ENCODE assay signal across 15 cellular contexts in the genomic region with DNA sequence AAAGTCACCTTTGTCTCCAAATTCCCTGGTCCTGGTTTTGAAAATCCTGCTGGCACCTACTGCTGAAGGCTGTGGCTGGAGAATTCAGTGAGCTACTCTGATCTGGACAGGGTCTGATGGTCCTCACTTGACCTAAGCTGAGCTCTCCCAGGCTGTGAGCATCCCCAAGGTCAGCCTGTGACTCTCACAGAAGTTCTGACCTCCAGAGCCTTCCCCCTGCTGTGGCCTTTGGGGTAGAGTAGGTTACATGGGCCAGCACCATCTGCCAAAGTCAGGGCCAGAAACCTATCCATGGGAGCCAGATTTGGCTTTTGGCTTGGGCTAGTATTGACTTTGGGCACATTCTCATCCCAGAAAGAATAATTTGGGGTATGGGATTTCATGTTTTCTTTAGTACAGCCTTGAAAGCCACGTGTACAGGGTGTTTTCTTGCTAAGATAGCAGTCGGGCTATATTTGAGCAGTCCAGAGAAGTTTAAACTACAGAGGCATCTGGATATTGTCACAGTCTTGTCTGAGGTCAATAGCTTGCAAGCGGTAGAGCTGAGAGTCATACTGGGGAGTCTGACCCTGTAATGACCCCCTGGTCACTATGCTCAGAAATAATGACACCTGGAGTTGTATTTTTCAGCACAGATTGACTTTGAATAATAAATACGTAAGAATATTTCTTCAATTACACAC. TPM values are rescaled to one million over a fixed set of nuclear protein-coding genes. Genes with fewer than 3 reads are reported as not detected.
DNase-seq lines count a peak whose midpoint lies in the region; ATAC-seq and TF ChIP-seq lines count a peak whose summit lies in the region.
"Had no signal": no experiment of that assay in that cellular context is flagged by ENCODE, and none has a peak within 500 bp of the region (broad histone marks: within the 10 kb centered on the region; RNA-seq: fewer than 3 reads in every experiment).

No MANE protein-coding gene starts in this region.

- H3K9me3 Mint-ChIP-seq in endothelial cell (ENCODE audit: unreplicated experiment): no peaks in the 10 kb centered on the region

- H3K4me3 Mint-ChIP-seq in endothelial cell (ENCODE audit: unreplicated experiment): no peak overlapping the region

- H3K27me3 ChIP-seq in SU-DHL-6 (ENCODE audit: low read length) (no peaks in the 10 kb centered on the region), iPS-18a (ENCODE audit: control insufficient read depth, insufficient read depth, low read length) (peaks cover 85% of the 10 kb centered on the region), spleen (replicated peaks in 1 of 7) (no peaks in the 10 kb centered on the region)

- TF ChIP-seq CTCF in SU-DHL-6 (IDR thresholded peaks at IDR 0.05; ENCODE audit: insufficient read depth, low read length, poor library complexity, severe bottlenecking) (no peak), spleen (IDR thresholded peaks at IDR 0.05 in 8 of 11, conservative IDR thresholded peaks at IDR 0.05 in 3 of 11) (no peak), endothelial cell (IDR thresholded peaks at IDR 0.05; ENCODE audit: unreplicated experiment) (no peak)

- no peak overlapping the region for H3K27ac Mint-ChIP-seq in endothelial cell (ENCODE audit: unreplicated experiment)

- H3K79me2 ChIP-seq in SU-DHL-6 (ENCODE audit: insufficient read depth, low read length): no peaks in the 10 kb centered on the region

- H4K20me1 ChIP-seq in SU-DHL-6 (ENCODE audit: low read depth, low read length): no peaks in the 10 kb centered on the region

- H3K9me2 ChIP-seq in SU-DHL-6 (replicated peaks; ENCODE audit: insufficient read depth, low read length): no peaks in the 10 kb centered on the region

- peak overlapping the region; percentile 80 for H3K27ac ChIP-seq in SU-DHL-6 (ENCODE audit: low read depth, low read length)
- no peak overlapping the region for H3K27ac ChIP-seq in iPS-18a (ENCODE audit: low read length)
- H3K27ac ChIP-seq in spleen: peak overlapping the region; percentile 42 to 92 (median 84)
- H3K27ac ChIP-seq: epithelial cell of prostate, WERI-Rb-1 had no signal

- H3F3A ChIP-seq in SU-DHL-6 (ENCODE audit: insufficient read depth): peaks cover 28% of the 10 kb centered on the region

- peaks cover 7% of the 10 kb centered on the region for H3K27me3 Mint-ChIP-seq in endothelial cell (ENCODE audit: unreplicated experiment)

- H3K4me2 ChIP-seq in SU-DHL-6 (ENCODE audit: low read depth, low read length, poor library complexity, severe bottlenecking): peak overlapping the region; percentile 41

- H2AFZ ChIP-seq in SU-DHL-6 (ENCODE audit: low read depth, low read length, severe bottlenecking): no peak overlapping the region

- DNase-seq in spleen: no peak
- no peak for DNase-seq in amygdala (lab: John Stamatoyannopoulos, UW)
- DNase-seq in endothelial cell (ENCODE audit: low spot score): no peak
- no peak for DNase-seq in NCI-H2029 treated with DMSO at 0.1 percent for 48 hours (lab: John Stamatoyannopoulos, UW)
- no peak for DNase-seq in H4 (ENCODE audit: low spot score)
- DNase-seq: activated effector memory CD4-positive, alpha-beta T cell treated with anti-CD3 and anti-CD28 coated beads, Interleukin-2, amount 50 U/mL, for 16 hours; DMS153; NCI-H1694; retina; WERI-Rb-1 had no signal

- peak; percentile 7 for ATAC-seq in GM21423 (IDR thresholded peaks at IDR 0.05; ENCODE audit: unreplicated experiment)

- intact Hi-C loops in spleen (cut with DNase I; ENCODE audit: low total_unique reads): no loop called here

- no peak overlapping the region for H3K4me3 ChIP-seq in SU-DHL-6 (ENCODE audit: insufficient read depth, low read length, poor library complexity, severe bottlenecking)
- peak overlapping the region; percentile 2 for H3K4me3 ChIP-seq in iPS-18a (ENCODE audit: low read length)
- peak overlapping the region in 1 of 8 donors; percentile 32 for H3K4me3 ChIP-seq in spleen

- H3K9ac ChIP-seq in SU-DHL-6 (ENCODE audit: low read length) (peak overlapping the region; percentile 29), iPS-18a (ENCODE audit: low read length) (no peak overlapping the region)

- WGBS in spleen, 5 donors: 64 to 80% (median 68%) methylated on average over 4 of the region's 4 CpGs

- H3K4me1 ChIP-seq in iPS-18a (ENCODE audit: control insufficient read depth, low read depth, low read length) (peaks cover 5% of the 10 kb centered on the region), spleen (peaks cover 16 to 100% (median 86%) of the 10 kb centered on the region in 6 donors)

- no peaks in the 10 kb centered on the region for H3K9me3 ChIP-seq in SU-DHL-6 (ENCODE audit: insufficient read depth, low read length)
- no peaks in the 10 kb centered on the region for H3K9me3 ChIP-seq in iPS-18a (ENCODE audit: control insufficient read depth, low read depth, low read length)
- H3K9me3 ChIP-seq in spleen: no peaks in the 10 kb centered on the region

- H3K4me1 Mint-ChIP-seq in endothelial cell (ENCODE audit: unreplicated experiment): peaks cover 15% of the 10 kb centered on the region

- H3K36me3 Mint-ChIP-seq in endothelial cell (ENCODE audit: low read depth, unreplicated experiment): peaks cover 12% of the 10 kb centered on the region

- H3K36me3 ChIP-seq in SU-DHL-6 (ENCODE audit: low read length) (no peaks in the 10 kb centered on the region), iPS-18a (ENCODE audit: control insufficient read depth, low read depth, low read length) (no peaks in the 10 kb centered on the region), spleen (peaks cover 0 to 26% (median 10%) of the 10 kb centered on the region in 6 donors)
- H3K36me3 ChIP-seq: WERI-Rb-1 had no signal

- TF ChIP-seq POLR2A in spleen (IDR thresholded peaks at IDR 0.05): no peak

RNA-seq across cellular contexts. Expression of gene AGRP, which starts 6.2 kb away (rescaled TPM):
- total RNA-seq in spleen (under 1 TPM in 1 of 7 donors, not detected in 6; 0.91 TPM), endothelial cell (ENCODE audit: unreplicated experiment) (not detected)
- under 1 TPM; 0.15 to 0.30 (median 0.22) TPM for polyA plus RNA-seq in spleen
- total RNA-seq in H4 (2014; rRNA removed; shearing (Covaris generic)): not detected in 2 replicates
- polyA plus RNA-seq: keratinocyte had no signal

RNA-seq across cellular contexts. Expression of gene ATP6V0D1, which starts 8.6 kb away (rescaled TPM):
- total RNA-seq in spleen: 100 to 1,000 TPM in 5 of 7 donors, 10 to 100 TPM in 2; 97.5 to 133 (median 114) TPM
- polyA plus RNA-seq in spleen: 10 to 100 TPM; 37.3 to 68.6 (median 40.1) TPM
- total RNA-seq in endothelial cell (ENCODE audit: unreplicated experiment): 107 TPM
- 99.0 and 101 TPM in 2 replicates for total RNA-seq in H4 (2014; rRNA removed; shearing (Covaris generic))

RNA-seq across cellular contexts. Expression of gene RIPOR1, which starts 39.1 kb away (rescaled TPM):
- 100 to 1,000 TPM; 114 to 242 (median 188) TPM for total RNA-seq in spleen
- 10 to 100 TPM; 29.9 to 84.7 (median 69.9) TPM for polyA plus RNA-seq in spleen
- 184 TPM for total RNA-seq in endothelial cell (ENCODE audit: unreplicated experiment)
- 10.4 and 11.0 TPM in 2 replicates for total RNA-seq in H4 (2014; rRNA removed; shearing (Covaris generic))

RNA-seq across cellular contexts. Expression of gene HSD11B2, which starts 58.6 kb away (rescaled TPM):
- 10 to 100 TPM in 1 of 7 donors, 1 to 10 TPM in 5, under 1 TPM in 1; 0.85 to 18.3 (median 4.7) TPM for total RNA-seq in spleen
- polyA plus RNA-seq in spleen: 1 to 10 TPM; 1.7 to 4.1 (median 2.8) TPM
- total RNA-seq in endothelial cell (ENCODE audit: unreplicated experiment): 3.3 TPM
- total RNA-seq in H4 (2014; rRNA removed; shearing (Covaris generic)): 0.10 TPM in 1 of 2 replicates, not detected in the other
